In the genomic region with DNA sequence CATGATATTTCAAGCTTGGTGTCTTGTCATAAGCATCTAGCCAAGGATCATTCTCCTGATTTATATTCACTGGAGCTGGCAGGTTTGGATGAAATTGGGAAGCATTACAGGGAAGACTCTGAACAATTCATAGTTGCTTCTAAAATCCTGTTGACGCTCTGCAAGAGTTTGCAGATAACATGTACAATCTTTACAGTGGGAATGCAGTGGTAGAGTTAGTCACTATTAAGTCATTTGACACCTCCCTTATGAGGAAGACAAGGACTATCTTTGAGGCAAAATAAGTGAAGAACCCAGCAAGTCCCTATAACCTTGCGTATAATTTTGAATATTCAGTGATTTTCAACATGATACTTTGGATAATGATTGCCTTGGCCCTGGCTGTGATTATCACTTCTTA, we compare ENCODE assay signal across 23 cellular contexts. TPM values are rescaled to one million over a fixed set of nuclear protein-coding genes. Genes with fewer than 3 reads are reported as not detected.
DNase-seq lines count a peak whose midpoint lies in the region; ATAC-seq, FAIRE-seq and TF ChIP-seq lines count a peak whose summit lies in the region.
"Had no signal": no experiment of that assay in that cellular context is flagged by ENCODE, and none has a peak within 500 bp of the region (broad histone marks: within the 10 kb centered on the region; RNA-seq: fewer than 3 reads in every experiment).

No MANE protein-coding gene starts in this region.

- H3K4me1 Mint-ChIP-seq in MCF 10A (ENCODE audit: insufficient read depth, unreplicated experiment), result no peaks in the 10 kb centered on the region
- H3K4me1 Mint-ChIP-seq: B cell had no signal

- H3K36me3 ChIP-seq in breast epithelium, result no peaks in the 10 kb centered on the region
- H3K36me3 ChIP-seq in mammary epithelial cell (ENCODE audit: insufficient read depth, low read length), result no peaks in the 10 kb centered on the region
- no peaks in the 10 kb centered on the region for H3K36me3 ChIP-seq in keratinocyte (ENCODE audit: control insufficient read depth in 2 of 2, extremely low read depth in 1 of 2, insufficient read depth in 2 of 2, low read length in 2 of 2)

- no peak for TF ChIP-seq CTCF in breast epithelium (IDR thresholded peaks at IDR 0.05)
- TF ChIP-seq CTCF in MCF 10A (IDR thresholded peaks at IDR 0.05; ENCODE audit: unreplicated experiment), result no peak
- no peak for TF ChIP-seq CTCF in mammary epithelial cell (conservative IDR thresholded peaks at IDR 0.05 in 1 of 2, IDR thresholded peaks at IDR 0.05 in 1 of 2; ENCODE audit: extremely low read depth in 1 of 2, insufficient read depth in 1 of 2, low read depth in 1 of 2, low read length in 2 of 2)
- no peak for TF ChIP-seq CTCF in keratinocyte (optimal IDR thresholded peaks at IDR 0.05 in 1 of 3, IDR thresholded peaks at IDR 0.05 in 1 of 3, conservative IDR thresholded peaks at IDR 0.05 in 1 of 3; ENCODE audit: extremely low read depth in 1 of 3, insufficient read depth in 2 of 3, low read length in 3 of 3)

- H3K27ac ChIP-seq in breast epithelium (peak overlapping the region; percentile 53 to 65), mammary epithelial cell (ENCODE audit: insufficient read depth, low read depth, low read length) (no peak overlapping the region), keratinocyte (ENCODE audit: control insufficient read depth, insufficient read depth, low read length) (no peak overlapping the region)
- H3K27ac ChIP-seq: 22Rv1 had no signal

- POLR2A ChIA-PET in MCF 10A (lab: Yijun Ruan, JAX), result no interaction called here

- ATAC-seq in GM21381 (IDR thresholded peaks at IDR 0.05; ENCODE audit: unreplicated experiment) (no peak), GM21423 (IDR thresholded peaks at IDR 0.05; ENCODE audit: unreplicated experiment) (no peak)
- ATAC-seq: CD8-positive, alpha-beta T cell had no signal

- H3K9ac ChIP-seq in mammary epithelial cell (ENCODE audit: insufficient read depth, low read length), result no peak overlapping the region
- no peak overlapping the region for H3K9ac ChIP-seq in keratinocyte (ENCODE audit: control insufficient read depth, extremely low read depth, insufficient read depth, low read length)
- H3K9ac ChIP-seq: SK-N-SH had no signal

- H2AFZ ChIP-seq in mammary epithelial cell (ENCODE audit: low read depth, low read length) (peak overlapping the region; percentile 68), keratinocyte (ENCODE audit: control insufficient read depth, low read length) (no peak overlapping the region)

- H3K4me3 ChIP-seq in breast epithelium (no peak overlapping the region), mammary epithelial cell (replicated peaks in 1 of 3; ENCODE audit: insufficient read depth in 1 of 3, low read depth in 2 of 3, low read length in 3 of 3) (no peak overlapping the region), keratinocyte (ENCODE audit: control insufficient read depth in 2 of 3, extremely low read depth in 1 of 3, insufficient read depth in 2 of 3, low read depth in 1 of 3, low read length in 3 of 3) (no peak overlapping the region)

- dilution Hi-C loops in mammary epithelial cell (cut with HindIII; ENCODE audit: low sequenced_read_pairs), result no loop called here
- dilution Hi-C loops in keratinocyte (cut with MboI; ENCODE audit: extremely low pct_ligation_motif_present, low sequenced_read_pairs), result no loop called here

- 100% methylated on average over 2 of the region's 2 CpGs for WGBS in mammary epithelial cell (ENCODE audit: low coverage, missing lambda C conversion rate)

- H3K4me1 ChIP-seq in breast epithelium, result no peaks in the 10 kb centered on the region
- H3K4me1 ChIP-seq in mammary epithelial cell (ENCODE audit: insufficient read depth, low read length), result peaks cover 7% of the 10 kb centered on the region
- H3K4me1 ChIP-seq in keratinocyte (ENCODE audit: control insufficient read depth, extremely low read depth, insufficient read depth, low read length), result peaks cover 6% of the 10 kb centered on the region
- H3K4me1 ChIP-seq: Caco-2 had no signal

- no peak for TF ChIP-seq POLR2A in breast epithelium (IDR thresholded peaks at IDR 0.05)

- H3K4me2 ChIP-seq in mammary epithelial cell (ENCODE audit: insufficient read depth, low read depth, low read length) (no peak overlapping the region), keratinocyte (ENCODE audit: control insufficient read depth, extremely low read depth, insufficient read depth, low read depth, low read length) (peak overlapping the region; percentile 34)
- H3K4me2 ChIP-seq: SK-N-SH had no signal

- H3K27me3 ChIP-seq in breast epithelium (no peaks in the 10 kb centered on the region), mammary epithelial cell (ENCODE audit: insufficient read depth, low read length) (no peaks in the 10 kb centered on the region), keratinocyte (ENCODE audit: control insufficient read depth, extremely low read depth, insufficient read depth, low read length) (no peaks in the 10 kb centered on the region)

- H3K9me3 Mint-ChIP-seq in MCF 10A (ENCODE audit: unreplicated experiment), result no peaks in the 10 kb centered on the region
- H3K9me3 Mint-ChIP-seq: CD8-positive, alpha-beta T cell had no signal

- H3K27me3 Mint-ChIP-seq in MCF 10A (ENCODE audit: insufficient read depth, unreplicated experiment), result no peaks in the 10 kb centered on the region

- H4K20me1 ChIP-seq in mammary epithelial cell (ENCODE audit: insufficient read depth, low read length), result no peaks in the 10 kb centered on the region
- H4K20me1 ChIP-seq in keratinocyte (ENCODE audit: control insufficient read depth, extremely low read depth, insufficient read depth, low read length), result no peaks in the 10 kb centered on the region

- no peak overlapping the region for H3K4me3 Mint-ChIP-seq in MCF 10A (ENCODE audit: unreplicated experiment)
- H3K4me3 Mint-ChIP-seq: B cell; CD8-positive, alpha-beta T cell had no signal

- FAIRE-seq in keratinocyte (lab: Jason Lieb, UNC), result no peak
- FAIRE-seq: RCC 7860 had no signal

- BruUV-seq in MCF 10A (replicated peaks; lab: Mats Ljungman, UMichigan) (no TSS peak), mammary epithelial cell (replicated peaks; lab: Mats Ljungman, UMichigan) (no TSS peak)

- H3K79me2 ChIP-seq in mammary epithelial cell (ENCODE audit: insufficient read depth, low read length), result no peaks in the 10 kb centered on the region
- no peaks in the 10 kb centered on the region for H3K79me2 ChIP-seq in keratinocyte (ENCODE audit: control insufficient read depth, insufficient read depth, low read length)

- no peaks in the 10 kb centered on the region for H3K9me3 ChIP-seq in breast epithelium
- no peaks in the 10 kb centered on the region for H3K9me3 ChIP-seq in mammary epithelial cell (replicated peaks; ENCODE audit: insufficient read depth, low read length)
- H3K9me3 ChIP-seq in keratinocyte (ENCODE audit: control insufficient read depth, low read depth, low read length), result no peaks in the 10 kb centered on the region
- H3K9me3 ChIP-seq: Caco-2, SK-N-SH had no signal

- H3K9me1 ChIP-seq in keratinocyte (ENCODE audit: control insufficient read depth, extremely low read depth, insufficient read depth, low read length), result no peaks in the 10 kb centered on the region

- intact Hi-C loops in breast epithelium (cut with DNase I; ENCODE audit: low total_unique reads), result no loop called here
- intact Hi-C loops in MCF 10A (cut with micrococcal nuclease), result no loop called here
- intact Hi-C loops in mammary epithelial cell (cut with micrococcal nuclease), result no loop called here

- CTCF ChIA-PET in MCF 10A (lab: Yijun Ruan, JAX) (interaction anchor here (1.9 to 4.4 kb wide), 2 partner anchors 12 to 134 kb away, joined by 8 to 23 read pairs; no protein-coding TSS in a partner anchor), mammary epithelial cell (lab: Charles Lee; ENCODE audit: low non-redundant PET) (no interaction called here)

- DNase-seq in breast epithelium (ENCODE audit: low spot score in 2 of 2) (no peak), MCF 10A (ENCODE audit: unreplicated experiment) (no peak), mammary epithelial cell (no peak), keratinocyte (ENCODE audit: low read depth, low spot score) (no peak), NOMO-1 treated with dmso at 0.1 percent for 144 hours (lab: John Stamatoyannopoulos, UW; ENCODE audit: unreplicated experiment) (no peak), NCI-H2227 (lab: John Stamatoyannopoulos, UW; ENCODE audit: unreplicated experiment) (no peak)
- DNase-seq: CD8-positive, alpha-beta T cell; Karpas-422; MV-4-11; NCI-H1105 treated with DMSO at 0.1 percent for 48 hours; NCI-H2029; NCI-H526 treated with DMSO at 0.1 percent for 48 hours; SK-N-SH; SW 1271 had no signal

- H3K27ac Mint-ChIP-seq in MCF 10A (ENCODE audit: low read depth, unreplicated experiment), result no peak overlapping the region
- H3K27ac Mint-ChIP-seq: B cell; CD8-positive, alpha-beta T cell had no signal

- no peaks in the 10 kb centered on the region for H3K36me3 Mint-ChIP-seq in MCF 10A (ENCODE audit: insufficient read depth, unreplicated experiment)
- H3K36me3 Mint-ChIP-seq: CD8-positive, alpha-beta T cell had no signal

- in situ Hi-C loops in mammary epithelial cell (cut with MboI; ENCODE audit: low sequenced_read_pairs in 2 of 2), result no loop called here

RNA-seq across cellular contexts. Expression of gene ZBTB41, which starts 21.7 kb away (rescaled TPM):
- 10 to 100 TPM; 12.1 to 21.1 (median 14.1) TPM for total RNA-seq in breast epithelium
- total RNA-seq in MCF 10A (2022), result 17.9 and 18.4 TPM in 2 replicates
- total RNA-seq in mammary epithelial cell, result 10 to 100 TPM; 11.2 to 23.5 TPM
- 3.1 TPM for polyA plus RNA-seq in mammary epithelial cell
- polyA minus RNA-seq in mammary epithelial cell, result 8.4 TPM
- 3.5 to 5.2 TPM (median 4.1 TPM) in 3 replicates for polyA plus RNA-seq in keratinocyte
- 5.9 TPM for polyA plus RNA-seq in keratinocyte (2011; ENCODE audit: low read depth)
- 2.0 and 4.3 TPM in 2 replicates for polyA plus RNA-seq in keratinocyte (2011; cell fraction: cytosol; rRNA removed)
- 3.5 and 4.9 TPM in 2 replicates for polyA plus RNA-seq in keratinocyte (2011; cell fraction: nucleus; rRNA removed)
- polyA plus RNA-seq in keratinocyte (2012; ENCODE audit: low replicate concordance), result 3.7 TPM in 2 replicates
- 3.7 to 18.9 TPM (median 13.4 TPM) in 3 replicates for polyA minus RNA-seq in keratinocyte
- polyA minus RNA-seq in keratinocyte (2011; cell fraction: cytosol; rRNA and poly(A)+ RNA removed), result 9.2 TPM
- 9.3 and 18.0 TPM in 2 replicates for polyA minus RNA-seq in keratinocyte (2011; cell fraction: nucleus; rRNA and poly(A)+ RNA removed)

RNA-seq across cellular contexts. Expression of gene CRB1, which starts 45.3 kb away (rescaled TPM):
- 1 to 10 TPM in 1 of 3 donors, under 1 TPM in 2; 0.33 to 1.0 (median 0.48) TPM for total RNA-seq in breast epithelium
- total RNA-seq in MCF 10A (2022), result 0.65 and 0.96 TPM in 2 replicates
- total RNA-seq in mammary epithelial cell, result under 1 TPM in 1 of 2 donors, not detected in 1; under 0.01 TPM
- not detected for polyA plus RNA-seq in mammary epithelial cell
- polyA minus RNA-seq in mammary epithelial cell, result not detected
- 0.04 to 0.12 TPM in 2 of 3 replicates, not detected in the other for polyA plus RNA-seq in keratinocyte
- polyA plus RNA-seq in keratinocyte (2011; ENCODE audit: low read depth), result not detected
- 0.05 TPM in 1 of 2 replicates, not detected in the other for polyA plus RNA-seq in keratinocyte (2011; cell fraction: cytosol; rRNA removed)
- polyA plus RNA-seq in keratinocyte (2011; cell fraction: nucleus; rRNA removed), result 0.13 and 0.19 TPM in 2 replicates
- not detected in 2 replicates for polyA plus RNA-seq in keratinocyte (2012; ENCODE audit: low replicate concordance)
- polyA minus RNA-seq in keratinocyte, result 0.20 TPM in 1 of 3 replicates, not detected in the others
- not detected for polyA minus RNA-seq in keratinocyte (2011; cell fraction: cytosol; rRNA and poly(A)+ RNA removed)
- 0.16 TPM in 1 of 2 replicates, not detected in the other for polyA minus RNA-seq in keratinocyte (2011; cell fraction: nucleus; rRNA and poly(A)+ RNA removed)
- total RNA-seq: B cell, Caco-2, G401, H4, HT-29 had no signal

Comparison
In these comparisons a context has a peak if more than half of its experiments do, and no peak if none do; other contexts are left out.
1. H3K27ac ChIP-seq: peak in breast epithelium (2 of 2); none in mammary epithelial cell (single experiment) and keratinocyte (single experiment).